Comparison of ENCODE assay signal across 19 cellular contexts in genomic region chr5:68200288-68200687, GRCh38. TPM values are rescaled to one million over a fixed set of nuclear protein-coding genes. Genes with fewer than 3 reads are reported as not detected.
DNase-seq lines count a peak whose midpoint lies in the region; ATAC-seq, FAIRE-seq and TF ChIP-seq lines count a peak whose summit lies in the region.
"Had no signal": no experiment of that assay in that cellular context is flagged by ENCODE, and none has a peak within 500 bp of the region (broad histone marks: within the 10 kb centered on the region; RNA-seq: fewer than 3 reads in every experiment).

No MANE protein-coding gene starts in this region.

- H2AFZ ChIP-seq in Loucy (ENCODE audit: low read length): peak overlapping the region; percentile 64; the same call in 1 of the 2 replicates
- H2AFZ ChIP-seq: PC-9 had no signal

- peak; percentile 60 for FAIRE-seq in GM19239 (lab: Jason Lieb, UNC)

- no peak overlapping the region for H3K27ac ChIP-seq in tibial artery
- H3K27ac ChIP-seq: PC-9 had no signal

- no peak overlapping the region for H3K4me2 ChIP-seq in Loucy (ENCODE audit: low read depth, low read length, poor library complexity, severe bottlenecking)
- H3K4me2 ChIP-seq: PC-9 had no signal

- peaks cover 0 to 2% of the 10 kb centered on the region in 2 donors for H3K9me3 Mint-ChIP-seq in activated naive CD4-positive, alpha-beta T cell treated with anti-CD3 and anti-CD28 coated beads, Interleukin-2, amount 50 U/mL, for 72 hours
- H3K9me3 Mint-ChIP-seq: CD8-positive, alpha-beta T cell had no signal

- no peaks in the 10 kb centered on the region for H3K9me3 ChIP-seq in Loucy (ENCODE audit: insufficient read depth, low read depth, low read length)
- no peaks in the 10 kb centered on the region for H3K9me3 ChIP-seq in tibial artery

- no peak overlapping the region for H3K9ac ChIP-seq in Loucy (ENCODE audit: low read depth, low read length, poor library complexity, severe bottlenecking)

- H4K20me1 ChIP-seq in Loucy (ENCODE audit: insufficient read depth, low read length, poor library complexity, severe bottlenecking): no peaks in the 10 kb centered on the region

- H3K9me2 ChIP-seq in Loucy (replicated peaks; ENCODE audit: low read depth, low read length): no peaks in the 10 kb centered on the region

- H3K36me3 ChIP-seq in Loucy (ENCODE audit: insufficient read depth, low read length) (no peaks in the 10 kb centered on the region), tibial artery (no peaks in the 10 kb centered on the region)

- H3K4me3 ChIP-seq in Loucy (ENCODE audit: low read length, poor library complexity, severe bottlenecking) (no peak overlapping the region), tibial artery (no peak overlapping the region)
- H3K4me3 ChIP-seq: PC-9 had no signal

- H3K4me1 ChIP-seq in Loucy (ENCODE audit: insufficient read depth, low read length, poor library complexity, severe bottlenecking) (no peaks in the 10 kb centered on the region), tibial artery (no peaks in the 10 kb centered on the region)

- no peaks in the 10 kb centered on the region for H3F3A ChIP-seq in Loucy (ENCODE audit: low read depth)

- intact Hi-C loops in tibial artery (cut with DNase I; ENCODE audit: low total_unique reads): no loop called here

- H3K36me3 Mint-ChIP-seq in activated naive CD4-positive, alpha-beta T cell treated with anti-CD3 and anti-CD28 coated beads, Interleukin-2, amount 50 U/mL, for 72 hours: no peaks in the 10 kb centered on the region
- H3K36me3 Mint-ChIP-seq: CD8-positive, alpha-beta T cell had no signal

- TF ChIP-seq CTCF in Loucy (conservative IDR thresholded peaks at IDR 0.05; ENCODE audit: low read length) (no peak), tibial artery (IDR thresholded peaks at IDR 0.05) (no peak)

- ATAC-seq in activated naive CD4-positive, alpha-beta T cell treated with anti-CD3 and anti-CD28 coated beads, Interleukin-2, amount 50 U/mL, for 72 hours: peak; percentile 28 to 44
- ATAC-seq: CD8-positive, alpha-beta T cell; SK-N-SH treated with all-trans-retinoic acid at 6 μM for 48 hours had no signal

- no peaks in the 10 kb centered on the region for H3K79me2 ChIP-seq in Loucy (ENCODE audit: insufficient read depth, low read length)

- DNase-seq in activated naive CD4-positive, alpha-beta T cell treated with anti-CD3 and anti-CD28 coated beads, Interleukin-2, amount 50 U/mL, for 72 hours (ENCODE audit: low spot score in 2 of 2): no peak
- DNase-seq in activated naive CD4-positive, alpha-beta T cell (lab: John Stamatoyannopoulos, UW): no peak
- no peak for DNase-seq in GM19239 (ENCODE audit: insufficient read length, low spot score)
- DNase-seq in occipital lobe (lab: John Stamatoyannopoulos, UW): no peak
- no peak for DNase-seq in tibial artery
- no peak for DNase-seq in mesenteric fat pad (ENCODE audit: low spot score)
- DNase-seq: AML-193; C1 segment of cervical spinal cord; CD8-positive, alpha-beta T cell; DND-41; GOT3; HCEC 1CT; NCI-H1092; NCI-H1436; NCI-H187 treated with DMSO at 0.1 percent for 48 hours; NCI-H69; PC-9 had no signal

- no peak overlapping the region for H3K27ac Mint-ChIP-seq in activated naive CD4-positive, alpha-beta T cell treated with anti-CD3 and anti-CD28 coated beads, Interleukin-2, amount 50 U/mL, for 72 hours
- H3K27ac Mint-ChIP-seq: CD8-positive, alpha-beta T cell had no signal

- H3K27me3 ChIP-seq in Loucy (ENCODE audit: insufficient read depth, low read length, poor library complexity, severe bottlenecking): no peaks in the 10 kb centered on the region
- no peaks in the 10 kb centered on the region for H3K27me3 ChIP-seq in tibial artery

RNA-seq across cellular contexts. Expression of gene PIK3R1, which starts 15.3 kb away (rescaled TPM):
- total RNA-seq in activated naive CD4-positive, alpha-beta T cell treated with anti-CD3 and anti-CD28 coated beads, Interleukin-2, amount 50 U/mL, for 72 hours: 10 to 100 TPM; 24.7 to 54.8 TPM
- total RNA-seq in occipital lobe (177 TPM), mesenteric fat pad (174 TPM)
